In genomic region chr2:14427982-14428567, GRCh38 we compare ENCODE assay signal across 13 cellular contexts.
DNase-seq lines count a peak whose midpoint lies in the region; ATAC-seq and TF ChIP-seq lines count a peak whose summit lies in the region.
"Had no signal": no experiment of that assay in that cellular context is flagged by ENCODE, and none has a peak within 500 bp of the region (broad histone marks: within the 10 kb centered on the region; RNA-seq: fewer than 3 reads in every experiment).

No MANE protein-coding gene starts in this region.

- no peaks in the 10 kb centered on the region for H3K36me3 ChIP-seq in RWPE2 (ENCODE audit: low read depth)

- H3K27me3 ChIP-seq in RWPE2 (ENCODE audit: insufficient read depth, poor library complexity, severe bottlenecking), result no peaks in the 10 kb centered on the region

- ATAC-seq in RWPE2 (ENCODE audit: low read depth) (peak; percentile 36; the same call in 1 of the 3 replicates), GM18907 (IDR thresholded peaks at IDR 0.05; ENCODE audit: unreplicated experiment) (no peak), HG02610 (IDR thresholded peaks at IDR 0.05; ENCODE audit: unreplicated experiment) (no peak)
- ATAC-seq: natural killer cell had no signal

- H3K4me1 ChIP-seq in RWPE2 (ENCODE audit: insufficient read depth, poor library complexity, severe bottlenecking), result no peaks in the 10 kb centered on the region

- TF ChIP-seq CTCF in RWPE2 (IDR thresholded peaks at IDR 0.05; ENCODE audit: poor library complexity, severe bottlenecking) (peak; percentile 51), fibroblast of villous mesenchyme (IDR thresholded peaks at IDR 0.05; ENCODE audit: insufficient read depth, low read depth, low read length) (no peak)

- no peak overlapping the region for H3K27ac ChIP-seq in RWPE2 (ENCODE audit: poor library complexity, severe bottlenecking)

- no peak overlapping the region for H3K4me3 ChIP-seq in RWPE2 (ENCODE audit: severe bottlenecking)
- H3K4me3 ChIP-seq in fibroblast of villous mesenchyme (ENCODE audit: low read depth, low read length), result no peak overlapping the region

- DNase-seq in DMS53 (lab: John Stamatoyannopoulos, UW) (peak; percentile 7), DMS53 treated with DMSO at 0.1 percent for 48 hours (lab: John Stamatoyannopoulos, UW; ENCODE audit: unreplicated experiment) (no peak), RWPE2 (ENCODE audit: low spot score) (no peak), fibroblast of villous mesenchyme (ENCODE audit: low read depth) (peak; percentile 11), superior temporal gyrus (ENCODE audit: extremely low spot score) (peak; percentile 39), erythroblast (lab: John Stamatoyannopoulos, UW) (no peak)
- DNase-seq: activated T-cell treated with anti-CD3 and anti-CD28 coated beads, Interleukin-2, amount 50 U/mL, for 1 hour; natural killer cell; NCI-H526 treated with DMSO at 0.1 percent for 48 hours; stimulated activated CD4-positive, alpha-beta T cell treated with anti-CD3 and anti-CD28 coated beads, Interleukin-1b, Interleukin-23, amount 100 ng/mL, for 48 hours; T-helper 9 cell had no signal

- H3K9me3 ChIP-seq in RWPE2 (ENCODE audit: severe bottlenecking), result no peaks in the 10 kb centered on the region

- TF ChIP-seq POLR2A in erythroblast (IDR thresholded peaks at IDR 0.05; ENCODE audit: low read length), result no peak

Comparison
In these comparisons a context has a peak if more than half of its experiments do, and no peak if none do; other contexts are left out.
1. DNase-seq: peak in DMS53 (single experiment), fibroblast of villous mesenchyme (single experiment) and superior temporal gyrus (single experiment); none in DMS53 treated with DMSO at 0.1 percent for 48 hours (single experiment), RWPE2 (single experiment) and erythroblast (0 of 2).